ENCODE assay signal across 8 cellular contexts in genomic region chr9:107340920-107341632, GRCh38. TPM values are rescaled to one million over a fixed set of nuclear protein-coding genes. Genes with fewer than 3 reads are reported as not detected.
DNase-seq lines count a peak whose midpoint lies in the region; ATAC-seq and TF ChIP-seq lines count a peak whose summit lies in the region.

No MANE protein-coding gene starts in this region.

- H3K4me1 ChIP-seq in PC-9 (replicated peaks; ENCODE audit: insufficient read depth) (peaks cover 13% of the 10 kb centered on the region), suprapubic skin (peaks cover 38% of the 10 kb centered on the region)

- CTCF ChIA-PET in PC-9 (lab: Charles Lee), result interaction anchor here (0.6 to 1.5 kb wide), 8 partner anchors 11 to 1732 kb away, joined by 3 to 6 read pairs (median 4); no protein-coding TSS in a partner anchor

- H3K9me3 ChIP-seq in PC-9 (ENCODE audit: insufficient read depth, low read depth) (no peaks in the 10 kb centered on the region), suprapubic skin (no peaks in the 10 kb centered on the region)

- no TSS peak for BruUV-seq in PC-9 (replicated peaks; lab: Mats Ljungman, UMichigan)

- no peaks in the 10 kb centered on the region for H3K79me2 ChIP-seq in PC-9 (ENCODE audit: low read depth)

- H4K20me1 ChIP-seq in PC-9 (ENCODE audit: insufficient read depth), result peaks cover 3% of the 10 kb centered on the region; the same call in 1 of the 2 replicates

- no peak for TF ChIP-seq EP300 in suprapubic skin (IDR thresholded peaks at IDR 0.05)

- H3K4me2 ChIP-seq in PC-9, result no peak overlapping the region

- H3K36me3 ChIP-seq in PC-9 (ENCODE audit: low read depth) (peaks cover 6% of the 10 kb centered on the region; the same call in 1 of the 2 replicates), suprapubic skin (no peaks in the 10 kb centered on the region)

- no peak for TF ChIP-seq POLR2A in suprapubic skin (IDR thresholded peaks at IDR 0.05)

- intact Hi-C loops in PC-9 (cut with micrococcal nuclease; ENCODE audit: unreplicated experiment), result loop anchor here (5.0 to 10.0 kb wide), 3 partner anchors 184 to 1224 kb away; no protein-coding TSS in a partner anchor

- no peak overlapping the region for H2AFZ ChIP-seq in PC-9

- no peak overlapping the region for H3K27ac ChIP-seq in PC-9
- peak overlapping the region; percentile 20 for H3K27ac ChIP-seq in suprapubic skin

- H3K4me3 ChIP-seq in PC-9 (no peak overlapping the region), suprapubic skin (no peak overlapping the region)

- H3F3A ChIP-seq in PC-9 (ENCODE audit: insufficient read depth, low read depth), result peaks cover 35% of the 10 kb centered on the region

- WGBS in suprapubic skin, result 36% methylated on average over 18 of the region's 18 CpGs

- peak; percentile 83 for DNase-seq in DMS53 (lab: John Stamatoyannopoulos, UW)
- DNase-seq in HUDEP-2 (lab: John Stamatoyannopoulos, UW; ENCODE audit: unreplicated experiment in 76 of 76), result peak in 68 of 76 experiments; percentile 3 to 78 (median 52)
- peak; percentile 67 to 80 for DNase-seq in PC-9
- peak; percentile 68 for DNase-seq in activated T-helper 1 cell treated with Interleukin-2 at 50 U/mL for 16 hours (ENCODE audit: low read depth)
- peak; percentile 55 for DNase-seq in fibroblast of peridontal ligament (ENCODE audit: extremely low read depth)
- peak; percentile 13 for DNase-seq in non-pigmented ciliary epithelial cell (ENCODE audit: low read depth)
- peak; percentile 88 to 89 for DNase-seq in suprapubic skin (ENCODE audit: low spot score in 2 of 2)

- peak; percentile 88 for ATAC-seq in GM21528 (IDR thresholded peaks at IDR 0.05; ENCODE audit: low FRiP score, unreplicated experiment)

- H3K27me3 ChIP-seq in PC-9 (ENCODE audit: insufficient read depth, low read depth), result no peaks in the 10 kb centered on the region
- H3K27me3 ChIP-seq in suprapubic skin, result no peaks in the 10 kb centered on the region

- H3K9me2 ChIP-seq in PC-9 (ENCODE audit: insufficient read depth), result no peaks in the 10 kb centered on the region

- TF ChIP-seq CTCF in PC-9 (conservative IDR thresholded peaks at IDR 0.05) (peak; percentile 92), suprapubic skin (IDR thresholded peaks at IDR 0.05) (peak; percentile 70 to 79)

- POLR2A ChIA-PET in PC-9 (lab: Charles Lee; ENCODE audit: unreplicated experiment), result interaction anchor here (0.6 to 0.7 kb wide), 2 partner anchors 66 to 148 kb away, joined by 3 to 4 read pairs; no protein-coding TSS in a partner anchor

RNA-seq across cellular contexts. Expression of gene RAD23B, which starts 58.0 kb away (rescaled TPM):
- total RNA-seq in PC-9 (2021), result 164 and 176 TPM in 2 replicates
- total RNA-seq in suprapubic skin, result 100 to 1,000 TPM in 1 of 4 donors, 10 to 100 TPM in 3; 62.5 to 103 (median 77.1) TPM

Comparison
In these comparisons a context has a peak if more than half of its experiments do, and no peak if none do; other contexts are left out.
1. DNase-seq: peak in every context shown above with its lines; median percentile 88 in suprapubic skin; 83 in DMS53; 74 in PC-9; 68 in activated T-helper 1 cell treated with Interleukin-2 at 50 U/mL for 16 hours; 55 in fibroblast of peridontal ligament; 52 in HUDEP-2; 13 in non-pigmented ciliary epithelial cell.